ENCODE assay signal across 1 cellular context in the genomic region with DNA sequence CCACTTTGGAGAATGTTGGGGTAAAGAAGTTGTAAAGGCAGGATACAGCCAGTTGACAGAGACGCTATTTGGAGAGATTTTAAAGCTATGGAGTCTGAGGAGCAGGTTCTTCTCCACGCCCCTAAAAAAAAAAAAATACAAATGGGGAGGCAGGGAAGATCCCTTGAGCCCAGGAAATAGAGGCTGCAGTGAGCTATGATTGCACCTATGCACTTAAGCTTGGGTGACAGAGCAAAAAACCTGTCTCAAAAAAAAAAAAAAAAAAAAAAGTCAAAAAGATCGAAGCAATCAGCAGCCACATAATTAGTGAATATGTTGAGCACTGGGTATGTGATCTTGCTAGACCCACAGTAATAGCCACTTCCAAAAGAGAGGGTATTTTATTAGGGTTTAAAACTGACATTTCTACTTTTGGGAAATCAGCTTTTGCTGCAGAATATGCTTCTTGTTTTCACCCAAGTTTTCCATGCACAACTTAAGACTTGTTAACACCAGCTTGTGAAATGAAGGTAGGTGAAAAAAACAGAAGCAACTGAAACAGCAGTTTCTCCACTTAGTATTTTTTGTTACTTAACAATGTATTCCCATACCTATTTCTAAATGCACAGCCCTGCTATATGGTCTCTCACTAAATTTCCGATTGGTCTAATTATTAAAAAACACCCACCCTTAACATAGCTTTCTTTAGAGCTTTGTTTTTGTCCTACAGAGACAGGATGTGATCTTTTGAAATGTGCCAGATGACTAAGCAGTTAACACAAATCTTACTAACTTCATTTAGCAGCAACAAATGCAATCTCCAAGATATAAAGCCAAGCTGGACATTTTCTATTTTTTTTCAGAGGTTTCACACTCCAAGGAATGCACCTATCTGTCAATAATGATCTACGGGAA.
TF ChIP-seq lines count a peak whose summit lies in the region.

No MANE protein-coding gene starts in this region.

TF ChIP-seq in HEK293T, 16 proteins besides CTCF, POLR2A, EP300 and RAD21 (continued from another document):
- TF ChIP-seq, protein P1, sequence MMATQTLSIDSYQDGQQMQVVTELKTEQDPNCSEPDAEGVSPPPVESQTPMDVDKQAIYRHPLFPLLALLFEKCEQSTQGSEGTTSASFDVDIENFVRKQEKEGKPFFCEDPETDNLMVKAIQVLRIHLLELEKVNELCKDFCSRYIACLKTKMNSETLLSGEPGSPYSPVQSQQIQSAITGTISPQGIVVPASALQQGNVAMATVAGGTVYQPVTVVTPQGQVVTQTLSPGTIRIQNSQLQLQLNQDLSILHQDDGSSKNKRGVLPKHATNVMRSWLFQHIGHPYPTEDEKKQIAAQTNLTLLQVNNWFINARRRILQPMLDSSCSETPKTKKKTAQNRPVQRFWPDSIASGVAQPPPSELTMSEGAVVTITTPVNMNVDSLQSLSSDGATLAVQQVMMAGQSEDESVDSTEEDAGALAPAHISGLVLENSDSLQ (IDR thresholded peaks at IDR 0.05) = no peak
